Comparison of ENCODE assay signal across 8 cellular contexts in genomic region chrX:66110112-66110511, GRCh38. TPM values are rescaled to one million over a fixed set of nuclear protein-coding genes. Genes with fewer than 3 reads are reported as not detected.
DNase-seq lines count a peak whose midpoint lies in the region; ATAC-seq, FAIRE-seq and TF ChIP-seq lines count a peak whose summit lies in the region.

No MANE protein-coding gene starts in this region.

- H3K36me3 ChIP-seq in GM06990 (ENCODE audit: control insufficient read depth, insufficient read depth, low read length) (no peaks in the 10 kb centered on the region), K562 (ENCODE audit: control insufficient read depth, insufficient read depth, low read length) (no peaks in the 10 kb centered on the region)

- CTCF ChIA-PET in K562 (lab: Yijun Ruan, JAX; ENCODE audit: low intra/inter-chr PET ratio): interaction anchor here (0.6 to 1.1 kb wide), 2 partner anchors 91 to 529 kb away, joined by 3 to 4 read pairs; no protein-coding TSS in a partner anchor

- H3K27ac ChIP-seq in K562 (ENCODE audit: extremely low read depth, low read depth, low read length): no peak overlapping the region

- H3K27me3 Mint-ChIP-seq in memory B cell: no peaks in the 10 kb centered on the region
- H3K27me3 Mint-ChIP-seq in activated T-helper 17 cell treated with anti-CD3 and anti-CD28 coated beads, Interleukin-2, amount 50 U/mL, for 72 hours: no peaks in the 10 kb centered on the region

- TF ChIP-seq CTCF in GM06990 (IDR thresholded peaks at IDR 0.05; ENCODE audit: insufficient read depth, low read length, poor library complexity, severe bottlenecking): peak; percentile 63
- peak; percentile 65 to 96 (median 94) for TF ChIP-seq CTCF in K562 (IDR thresholded peaks at IDR 0.05 in 2 of 3, conservative IDR thresholded peaks at IDR 0.05 in 1 of 3; ENCODE audit: insufficient read depth in 2 of 3, low read depth in 1 of 3, low read length in 3 of 3)

- H3K27me3 ChIP-seq in GM06990 (replicated peaks; ENCODE audit: control insufficient read depth, insufficient read depth, low read length) (no peaks in the 10 kb centered on the region), K562 (ENCODE audit: control insufficient read depth in 2 of 2, insufficient read depth in 2 of 2, low read length in 2 of 2) (no peaks in the 10 kb centered on the region)

- H3K9me3 Mint-ChIP-seq in memory B cell: no peaks in the 10 kb centered on the region
- no peaks in the 10 kb centered on the region for H3K9me3 Mint-ChIP-seq in activated T-helper 17 cell treated with anti-CD3 and anti-CD28 coated beads, Interleukin-2, amount 50 U/mL, for 72 hours

- H2AFZ ChIP-seq in K562 (ENCODE audit: low read depth, low read length): peak overlapping the region; percentile 74; the same call in 1 of the 2 replicates

- no peak overlapping the region for H3K9ac ChIP-seq in K562 (ENCODE audit: insufficient read depth in 1 of 2, low read depth in 2 of 2, low read length in 2 of 2)

- H3K4me1 ChIP-seq in K562 (replicated peaks in 1 of 2; ENCODE audit: control insufficient read depth in 2 of 2, insufficient read depth in 2 of 2, low read length in 2 of 2): peaks cover 0 to 3% of the 10 kb centered on the region in 2 experiments; a peak in 1 of 5 replicates

- H4K20me1 ChIP-seq in K562 (replicated peaks; ENCODE audit: control insufficient read depth, insufficient read depth, low read length): no peaks in the 10 kb centered on the region

- H3K4me3 ChIP-seq in GM06990 (replicated peaks; ENCODE audit: low read depth, low read length) (no peak overlapping the region), K562 (no peak overlapping the region)

- intact Hi-C loops in K562 (cut with micrococcal nuclease): loop anchor here (1.0 to 5.0 kb wide), 7 partner anchors 79 to 619 kb away; no protein-coding TSS in a partner anchor

- 11% methylated on average over 3 of the region's 3 CpGs for WGBS in K562 (ENCODE audit: insufficient coverage, low coverage, missing lambda C conversion rate)

- H3K4me3 Mint-ChIP-seq in memory B cell: no peak overlapping the region
- no peak overlapping the region for H3K4me3 Mint-ChIP-seq in activated T-helper 17 cell treated with anti-CD3 and anti-CD28 coated beads, Interleukin-2, amount 50 U/mL, for 72 hours

- FAIRE-seq in K562 (lab: Jason Lieb, UNC): peak; percentile 54

- H3K9me1 ChIP-seq in K562 (ENCODE audit: control insufficient read depth, insufficient read depth, low read length): no peaks in the 10 kb centered on the region

- H3K79me2 ChIP-seq in K562 (ENCODE audit: control insufficient read depth, insufficient read depth, low read length): no peaks in the 10 kb centered on the region

- no TSS peak for BruUV-seq in K562 (replicated peaks; lab: Mats Ljungman, UMichigan)

- peak; percentile 77 to 80 for TF ChIP-seq RAD21 in K562 (CRISPR knock-in tag; conservative IDR thresholded peaks at IDR 0.05 in 1 of 2, IDR thresholded peaks at IDR 0.05 in 1 of 2)

- H3K4me1 Mint-ChIP-seq in memory B cell: peaks cover 11% of the 10 kb centered on the region
- no peaks in the 10 kb centered on the region for H3K4me1 Mint-ChIP-seq in activated T-helper 17 cell treated with anti-CD3 and anti-CD28 coated beads, Interleukin-2, amount 50 U/mL, for 72 hours

- H3K9me3 ChIP-seq in K562 (replicated peaks; ENCODE audit: control insufficient read depth, insufficient read depth, low read depth, low read length): peaks cover 1% of the 10 kb centered on the region; the same call in 1 of the 2 replicates

- no peaks in the 10 kb centered on the region for H3K36me3 Mint-ChIP-seq in memory B cell
- H3K36me3 Mint-ChIP-seq in activated T-helper 17 cell treated with anti-CD3 and anti-CD28 coated beads, Interleukin-2, amount 50 U/mL, for 72 hours (ENCODE audit: low read depth): no peaks in the 10 kb centered on the region

- in situ Hi-C loops in KBM-7 (cut with MboI; ENCODE audit: low pct_unique_long_range_greater_than_20kb, low sequenced_read_pairs) (loop anchor here (25.0 kb wide), 1 partner anchor 523 kb away; no protein-coding TSS in a partner anchor), K562 (cut with MboI) (no loop called here)

- no peak for TF ChIP-seq POLR2A in K562 (conservative IDR thresholded peaks at IDR 0.05)

- POLR2A ChIA-PET in K562 (lab: Yijun Ruan, JAX): interaction anchor here (0.6 to 0.8 kb wide), 2 partner anchors 80 to 112 kb away, joined by 4 to 5 read pairs; no protein-coding TSS in a partner anchor

- H3K27ac Mint-ChIP-seq in memory B cell: no peak overlapping the region
- no peak overlapping the region for H3K27ac Mint-ChIP-seq in activated T-helper 17 cell treated with anti-CD3 and anti-CD28 coated beads, Interleukin-2, amount 50 U/mL, for 72 hours

- ATAC-seq in K562 (peak; percentile 87), memory B cell (ENCODE audit: low read depth) (peak; percentile 27), HG02678 (IDR thresholded peaks at IDR 0.05; ENCODE audit: unreplicated experiment) (no peak), HG03039 (IDR thresholded peaks at IDR 0.05; ENCODE audit: unreplicated experiment) (no peak)
- no peak for ATAC-seq in activated T-helper 17 cell treated with anti-CD3 and anti-CD28 coated beads, Interleukin-2, amount 50 U/mL, for 72 hours (replicated peaks)

- DNase-seq in GM06990 (ENCODE audit: extremely low read depth, insufficient read length) (no peak), KBM-7 (peak; percentile 83), K562 (ENCODE audit: extremely low read depth in 1 of 4, low spot score in 3 of 4) (peak; percentile 41 to 60 (median 53)), memory B cell (ENCODE audit: low spot score in 2 of 2) (peak in 1 of 2 donors; percentile 23), NCI-H1105 (lab: John Stamatoyannopoulos, UW) (no peak)

- H3K4me2 ChIP-seq in K562 (ENCODE audit: insufficient read depth, low read length): no peak overlapping the region

- no peak for TF ChIP-seq EP300 in K562 (IDR thresholded peaks at IDR 0.05; ENCODE audit: low read length)

TF ChIP-seq in K562, 482 proteins besides CTCF, POLR2A, EP300 and RAD21 (continues in another document):
- TF ChIP-seq ARID3A (IDR thresholded peaks at IDR 0.05; ENCODE audit: borderline replicate concordance, low read depth, low read length) (peak; percentile 99), CC2D1A (IDR thresholded peaks at IDR 0.05) (peak; percentile 59; the same call in 1 of the 2 replicates), CBX3 (IDR thresholded peaks at IDR 0.05; ENCODE audit: borderline replicate concordance in 1 of 2, low read length in 2 of 2) (0 out of 3 replicates have a peak, but pooled peaks of 1 of the 2 experiments have one; percentile 40), ZNF551 (CRISPR knock-in tag; IDR thresholded peaks at IDR 0.05) (no peak), CHAMP1 (IDR thresholded peaks at IDR 0.05) (0 out of 2 replicates have a peak, but pooled peaks have one; percentile 38), TRIM28 (IDR thresholded peaks at IDR 0.05) (no peak), SREBF1 (IDR thresholded peaks at IDR 0.05; ENCODE audit: borderline replicate concordance, low read depth, low read length) (no peak)

RNA-seq across cellular contexts. Expression of gene HEPH, which starts 53.9 kb away (rescaled TPM):
- total RNA-seq in K562 (2011; cell fraction: chromatin; rRNA removed; ENCODE audit: low replicate concordance): 131 and 171 TPM in 2 replicates
- 116 and 131 TPM in 2 replicates for total RNA-seq in K562 (2011; cell fraction: nucleolus; rRNA removed)
- total RNA-seq in K562 (2011; cell fraction: nucleoplasm; rRNA removed): 117 and 125 TPM in 2 replicates
- 40.5 and 42.2 TPM in 2 replicates for total RNA-seq in K562 (2014; rRNA removed)
- 42.9 and 46.4 TPM in 2 replicates for total RNA-seq in K562 (2014; rRNA removed; fragmentation: Illumina TruSeq; extraction: Trizol)
- 29.1 and 32.7 TPM in 2 replicates for total RNA-seq in K562 (2015; rRNA removed; fragmentation: Illumina TruSeq; extraction: Trizol)
- 51.8 and 55.8 TPM in 2 replicates for total RNA-seq in K562 (2021)
- polyA plus RNA-seq in K562 (2011; rRNA removed): 67.6 and 116 TPM in 2 replicates
- 38.2 and 65.7 TPM in 2 replicates for polyA plus RNA-seq in K562 (2011; cell fraction: cytosol; rRNA removed)
- 145 and 157 TPM in 2 replicates for polyA plus RNA-seq in K562 (2011; cell fraction: nucleus; rRNA removed)
- polyA plus RNA-seq in K562 (2012): 36.5 and 56.1 TPM in 2 replicates
- 39.5 and 44.6 TPM in 2 replicates for polyA plus RNA-seq in K562 (2014; fragmentation: Illumina TruSeq; extraction: Trizol)
- 10 to 100 TPM; 22.4 to 46.9 TPM for polyA plus RNA-seq in K562 (2014; fragmentation: Nextera tagmentation; extraction: Ambion mirVana)
- 27.5 and 30.2 TPM in 2 replicates for polyA plus RNA-seq in K562 (2014; rRNA removed)
- polyA minus RNA-seq in K562 (2011; rRNA and poly(A)+ RNA removed): 114 and 202 TPM in 2 replicates
- 42.9 and 62.4 TPM in 2 replicates for polyA minus RNA-seq in K562 (2011; cell fraction: cytosol; rRNA and poly(A)+ RNA removed)
- polyA minus RNA-seq in K562 (2011; cell fraction: nucleus; rRNA and poly(A)+ RNA removed): 93.2 and 145 TPM in 2 replicates
- not detected for total RNA-seq in activated T-helper 17 cell treated with anti-CD3 and anti-CD28 coated beads, Interleukin-2, amount 50 U/mL, for 72 hours

Comparison
In these comparisons a context has a peak if more than half of its experiments do, and no peak if none do; other contexts are left out.
1. DNase-seq: peak in KBM-7 (single experiment) and K562 (4 of 4); none in GM06990 (single experiment) and NCI-H1105 (single experiment).
2. ATAC-seq: peak in K562 (single experiment) and memory B cell (single experiment); none in HG02678 (single experiment), activated T-helper 17 cell treated with anti-CD3 and anti-CD28 coated beads, Interleukin-2, amount 50 U/mL, for 72 hours (single experiment) and HG03039 (single experiment).
3. RNA of gene HEPH, which starts 53.9 kb away (total RNA-seq): 29.1 to 171 TPM in K562; not detected in activated T-helper 17 cell treated with anti-CD3 and anti-CD28 coated beads, Interleukin-2, amount 50 U/mL, for 72 hours; every median in the first group is over 10 times any median in the second.